ENCODE assay signal across 9 cellular contexts in genomic region chr3:177441813-177442646, GRCh38.
DNase-seq lines count a peak whose midpoint lies in the region; ATAC-seq and TF ChIP-seq lines count a peak whose summit lies in the region.
"Had no signal": no experiment of that assay in that cellular context is flagged by ENCODE, and none has a peak within 500 bp of the region (broad histone marks: within the 10 kb centered on the region; RNA-seq: fewer than 3 reads in every experiment).

No MANE protein-coding gene starts in this region.

- H3K4me3 Mint-ChIP-seq in endothelial cell (ENCODE audit: unreplicated experiment) (peak overlapping the region; percentile 11), progenitor cell of endocrine pancreas (ENCODE audit: low read depth) (no peak overlapping the region)

- H3K36me3 Mint-ChIP-seq in endothelial cell (ENCODE audit: low read depth, unreplicated experiment) (no peaks in the 10 kb centered on the region), progenitor cell of endocrine pancreas (ENCODE audit: insufficient read depth) (no peaks in the 10 kb centered on the region)

- no peaks in the 10 kb centered on the region for H3K27me3 ChIP-seq in osteoblast (ENCODE audit: insufficient read depth, low read length)

- no peak overlapping the region for H2AFZ ChIP-seq in osteoblast (ENCODE audit: low read length)

- peaks cover 4% of the 10 kb centered on the region for H3K27me3 Mint-ChIP-seq in endothelial cell (ENCODE audit: unreplicated experiment)
- no peaks in the 10 kb centered on the region for H3K27me3 Mint-ChIP-seq in progenitor cell of endocrine pancreas

- TF ChIP-seq CTCF in AG10803 (conservative IDR thresholded peaks at IDR 0.05; ENCODE audit: low read length) (no peak), endothelial cell (IDR thresholded peaks at IDR 0.05; ENCODE audit: unreplicated experiment) (no peak), osteoblast (IDR thresholded peaks at IDR 0.05; ENCODE audit: extremely low read depth, low read depth, low read length) (no peak), progenitor cell of endocrine pancreas (IDR thresholded peaks at IDR 0.05; ENCODE audit: unreplicated experiment) (no peak)

- H4K20me1 ChIP-seq in osteoblast (ENCODE audit: insufficient read depth, low read length), result no peaks in the 10 kb centered on the region

- peaks cover 6% of the 10 kb centered on the region for H3K4me1 ChIP-seq in osteoblast (ENCODE audit: insufficient read depth, low read length)

- peak; percentile 98 for ATAC-seq in GM19452 (IDR thresholded peaks at IDR 0.05; ENCODE audit: unreplicated experiment)
- peak; percentile 96 for ATAC-seq in HG03280 (IDR thresholded peaks at IDR 0.05; ENCODE audit: unreplicated experiment)

- no peaks in the 10 kb centered on the region for H3K36me3 ChIP-seq in osteoblast (ENCODE audit: insufficient read depth, low read length)

- intact Hi-C loops in posterior cingulate gyrus (cut with DNase I), result no loop called here

- H3K4me3 ChIP-seq in AG10803 (ENCODE audit: low read length) (peak overlapping the region; percentile 49), osteoblast (ENCODE audit: insufficient read depth, low read length) (no peak overlapping the region)

- DNase-seq in AG10803 (ENCODE audit: low read depth) (peak; percentile 78), endothelial cell (ENCODE audit: low spot score) (no peak), NCI-H2081 (lab: John Stamatoyannopoulos, UW) (no peak), osteoblast (ENCODE audit: insufficient read length, low spot score, missing footprints) (no peak), progenitor cell of endocrine pancreas (ENCODE audit: low spot score, unreplicated experiment) (no peak), posterior cingulate gyrus (no peak)
- DNase-seq: glutamatergic neuron had no signal

- no peaks in the 10 kb centered on the region for H3K4me1 Mint-ChIP-seq in endothelial cell (ENCODE audit: unreplicated experiment)
- peaks cover 4% of the 10 kb centered on the region for H3K4me1 Mint-ChIP-seq in progenitor cell of endocrine pancreas (ENCODE audit: low read depth)

- H3K9me3 Mint-ChIP-seq in endothelial cell (ENCODE audit: unreplicated experiment), result no peaks in the 10 kb centered on the region
- H3K9me3 Mint-ChIP-seq in progenitor cell of endocrine pancreas (ENCODE audit: low read depth), result no peaks in the 10 kb centered on the region

- H3K4me2 ChIP-seq in osteoblast (ENCODE audit: insufficient read depth, low read length), result no peak overlapping the region

- H3K27ac Mint-ChIP-seq in endothelial cell (ENCODE audit: unreplicated experiment) (no peak overlapping the region), progenitor cell of endocrine pancreas (no peak overlapping the region)

- H3K9me3 ChIP-seq in osteoblast (ENCODE audit: low read depth, low read length), result no peaks in the 10 kb centered on the region

- H3K79me2 ChIP-seq in osteoblast (ENCODE audit: insufficient read depth, low read length), result no peaks in the 10 kb centered on the region

- no peak overlapping the region for H3K27ac ChIP-seq in osteoblast (ENCODE audit: low read depth, low read length)
